ENCODE assay signal across 8 cellular contexts in genomic region chr3:190121061-190121765, GRCh38. TPM values are rescaled to one million over a fixed set of nuclear protein-coding genes. Genes with fewer than 3 reads are reported as not detected.
DNase-seq lines count a peak whose midpoint lies in the region; ATAC-seq and TF ChIP-seq lines count a peak whose summit lies in the region.

No MANE protein-coding gene starts in this region.

- H3K4me1 ChIP-seq in left lung, result peaks cover 0 to 23% of the 10 kb centered on the region in 2 donors
- H3K4me1 ChIP-seq in testis, result peaks cover 5% of the 10 kb centered on the region

- no peak for TF ChIP-seq CTCF in MCF 10A (IDR thresholded peaks at IDR 0.05; ENCODE audit: unreplicated experiment)
- no peak for TF ChIP-seq CTCF in left lung (IDR thresholded peaks at IDR 0.05)
- TF ChIP-seq CTCF in testis (IDR thresholded peaks at IDR 0.05), result no peak

- intact Hi-C loops in MCF 10A (cut with micrococcal nuclease) (loop anchor here (1.0 to 5.0 kb wide), 5 partner anchors 41 to 261 kb away; partner anchors contain the start of gene CLDN1), left lung (cut with DNase I) (no loop called here), testis (cut with DNase I; ENCODE audit: low total_unique reads) (no loop called here)

- H3K9me3 Mint-ChIP-seq in MCF 10A (ENCODE audit: unreplicated experiment), result no peaks in the 10 kb centered on the region

- CTCF ChIA-PET in MCF 10A (lab: Yijun Ruan, JAX), result interaction anchor here (0.5 to 3.2 kb wide), 49 partner anchors 9 to 1258 kb away, joined by 3 to 20 read pairs (median 4); no protein-coding TSS in a partner anchor

- POLR2A ChIA-PET in MCF 10A (lab: Yijun Ruan, JAX), result interaction anchor here (0.7 to 11.6 kb wide), 41 partner anchors 9 to 263 kb away, joined by 3 to 132 read pairs (median 6); partner anchors contain the start of gene CLDN1

- H3K36me3 Mint-ChIP-seq in MCF 10A (ENCODE audit: insufficient read depth, unreplicated experiment), result no peaks in the 10 kb centered on the region

- peaks cover 45% of the 10 kb centered on the region for H3K4me1 Mint-ChIP-seq in MCF 10A (ENCODE audit: insufficient read depth, unreplicated experiment)

- H3K27ac Mint-ChIP-seq in MCF 10A (ENCODE audit: low read depth, unreplicated experiment), result peak overlapping the region; percentile 70

- H3K4me3 ChIP-seq in left lung, result peak overlapping the region; percentile 57 to 66
- peak overlapping the region; percentile 72 to 82 for H3K4me3 ChIP-seq in testis

- BruUV-seq in MCF 10A (replicated peaks; lab: Mats Ljungman, UMichigan), result TSS peak; percentile 69

- no peaks in the 10 kb centered on the region for H3K27me3 Mint-ChIP-seq in MCF 10A (ENCODE audit: insufficient read depth, unreplicated experiment)

- ATAC-seq in left lung (no peak), HG03432 (IDR thresholded peaks at IDR 0.05; ENCODE audit: unreplicated experiment) (no peak)

- peak overlapping the region; percentile 95 for H3K4me3 Mint-ChIP-seq in MCF 10A (ENCODE audit: unreplicated experiment)

- WGBS in testis, 2 donors, result 39 to 41% methylated on average over 14 to 23 of the region's 23 CpGs

- H3K36me3 ChIP-seq in left lung, result no peaks in the 10 kb centered on the region
- H3K36me3 ChIP-seq in testis (ENCODE audit: low read depth, missing control alignments), result no peaks in the 10 kb centered on the region

- no peak for TF ChIP-seq POLR2A in testis (IDR thresholded peaks at IDR 0.05)

- DNase-seq in NCI-H82 (lab: John Stamatoyannopoulos, UW) (peak; percentile 42), NCI-H82 treated with DMSO at 0.1 percent for 48 hours (lab: John Stamatoyannopoulos, UW; ENCODE audit: unreplicated experiment) (no peak), MCF 10A (ENCODE audit: unreplicated experiment) (no peak), left lung (no peak), testis (no peak), AG08396 (ENCODE audit: low spot score) (no peak), OCI-M1 (lab: John Stamatoyannopoulos, UW) (no peak)

- no peaks in the 10 kb centered on the region for H3K9me3 ChIP-seq in left lung
- no peaks in the 10 kb centered on the region for H3K9me3 ChIP-seq in testis

- peak overlapping the region; percentile 70 to 79 for H3K27ac ChIP-seq in left lung
- H3K27ac ChIP-seq in testis, result peak overlapping the region; percentile 81

- peaks cover 0 to 43% of the 10 kb centered on the region in 2 donors for H3K27me3 ChIP-seq in left lung
- no peaks in the 10 kb centered on the region for H3K27me3 ChIP-seq in testis

RNA-seq across cellular contexts. Expression of gene P3H2, which starts 0.5 kb away (rescaled TPM):
- total RNA-seq in MCF 10A (2022) (19.8 and 60.2 TPM in 2 replicates), left lung (10 to 100 TPM; 29.1 to 50.7 TPM), testis (10 to 100 TPM in 1 of 2 donors, 1 to 10 TPM in 1; 7.2 to 10.1 TPM)
- polyA plus RNA-seq in testis (ENCODE audit: insufficient read depth, low read depth, low replicate concordance), result 11.0 TPM
